ENCODE assay signal across 9 cellular contexts in the genomic region with DNA sequence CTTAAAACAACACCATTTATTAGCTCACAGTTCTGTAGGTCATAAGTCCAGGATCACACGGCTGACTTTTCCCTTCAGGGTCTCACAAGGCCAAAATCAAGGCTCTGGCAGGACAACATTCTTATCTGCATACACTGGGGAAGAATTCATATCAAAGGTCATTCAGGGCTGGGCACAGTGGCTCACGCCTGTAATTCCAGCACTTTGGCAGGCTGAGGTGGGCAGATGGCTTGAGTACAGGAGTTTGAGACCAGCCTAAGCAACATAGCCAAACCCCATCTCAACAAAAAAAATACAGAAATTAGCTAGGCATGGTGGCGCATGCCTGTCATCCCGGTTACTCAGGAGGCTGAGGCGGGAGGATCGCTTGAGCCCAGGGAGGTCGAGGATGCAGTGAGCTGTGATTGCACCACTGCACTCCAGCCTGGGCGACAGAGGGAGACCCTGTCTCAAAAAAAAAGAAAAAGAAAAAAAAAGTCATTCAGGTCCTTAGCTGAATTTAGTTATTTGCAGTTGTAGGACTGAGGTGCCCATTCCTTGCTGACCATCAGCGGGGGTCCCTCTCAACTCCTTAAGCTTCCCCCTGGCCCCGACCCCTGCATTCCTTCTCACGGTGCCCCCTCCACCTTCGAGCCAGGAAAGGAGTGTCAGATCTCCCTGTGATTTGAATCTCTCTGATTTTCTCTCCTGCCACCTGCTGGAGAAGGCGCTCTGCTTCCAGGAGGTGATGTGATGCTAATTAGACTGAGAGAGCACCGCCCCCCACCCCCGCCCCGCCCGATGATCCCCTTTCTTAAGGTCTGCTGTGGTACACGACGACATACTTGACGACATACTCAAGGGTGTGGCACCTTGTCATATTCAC.
A peak's percentile ranks its signal among the peaks of the same experiment; 100 is the strongest.
DNase-seq lines count a peak whose midpoint lies in the region; TF ChIP-seq lines count a peak whose summit lies in the region.
"Had no signal": no experiment of that assay in that cellular context is flagged by ENCODE, and none has a peak within 500 bp of the region (broad histone marks: within the 10 kb centered on the region; RNA-seq: fewer than 3 reads in every experiment).

No MANE protein-coding gene starts in this region.

- H3K27ac ChIP-seq in uterus (peak overlapping the region in 1 of 2 donors; percentile 47), SJCRH30 (no peak overlapping the region)
- H3K27ac ChIP-seq: parathyroid adenoma had no signal

- no peaks in the 10 kb centered on the region for H3K27me3 Mint-ChIP-seq in activated CD4-positive, alpha-beta memory T cell treated with anti-CD3 and anti-CD28 coated beads, Interleukin-2, amount 10 ng/mL, durations not matched to agents 7 days and 5 days

- no peaks in the 10 kb centered on the region for H3K9me3 Mint-ChIP-seq in activated CD4-positive, alpha-beta memory T cell treated with anti-CD3 and anti-CD28 coated beads, Interleukin-2, amount 10 ng/mL, durations not matched to agents 7 days and 5 days

- CTCF ChIA-PET in activated CD4-positive, alpha-beta memory T cell treated with anti-CD3 and anti-CD28 coated beads, Interleukin-2, amount 10 ng/mL, durations not matched to agents 7 days and 5 days (lab: Charles Lee) = interaction anchor here (1.2 kb wide), 1 partner anchor 463 kb away, joined by 3 read pairs; no protein-coding TSS in a partner anchor

- H3K36me3 ChIP-seq in uterus (no peaks in the 10 kb centered on the region), SJCRH30 (no peaks in the 10 kb centered on the region)

- peak in 3 of 4 experiments; percentile 21 to 24 (median 21) for TF ChIP-seq CTCF in uterus (IDR thresholded peaks at IDR 0.05)

- POLR2A ChIA-PET in activated CD4-positive, alpha-beta memory T cell treated with anti-CD3 and anti-CD28 coated beads, Interleukin-2, amount 10 ng/mL, durations not matched to agents 7 days and 5 days (lab: Charles Lee) = no interaction called here

- H3K27me3 ChIP-seq in uterus = no peaks in the 10 kb centered on the region
- H3K27me3 ChIP-seq in SJCRH30 = no peaks in the 10 kb centered on the region

- peaks cover 4% of the 10 kb centered on the region for H3K4me1 Mint-ChIP-seq in activated CD4-positive, alpha-beta memory T cell treated with anti-CD3 and anti-CD28 coated beads, Interleukin-2, amount 10 ng/mL, durations not matched to agents 7 days and 5 days

- H3K4me3 ChIP-seq in uterus = no peak overlapping the region
- H3K4me3 ChIP-seq in SJCRH30 = no peak overlapping the region

- intact Hi-C loops in uterus (cut with DNase I; ENCODE audit: low total_unique reads) = no loop called here

- no peak for TF ChIP-seq POLR2A in uterus (IDR thresholded peaks at IDR 0.05)

- H3K36me3 Mint-ChIP-seq in activated CD4-positive, alpha-beta memory T cell treated with anti-CD3 and anti-CD28 coated beads, Interleukin-2, amount 10 ng/mL, durations not matched to agents 7 days and 5 days (ENCODE audit: low read depth) = peaks cover 7% of the 10 kb centered on the region

- H3K4me1 ChIP-seq in uterus = peaks cover 0 to 11% of the 10 kb centered on the region in 2 donors
- no peaks in the 10 kb centered on the region for H3K4me1 ChIP-seq in SJCRH30
- H3K4me1 ChIP-seq: parathyroid adenoma had no signal

- DNase-seq in stimulated activated CD4-positive, alpha-beta T cell treated with anti-CD3 and anti-CD28 coated beads, Interleukin-15, amount 100 ng/mL, for 24 hours = peak; percentile 13
- DNase-seq in stimulated activated CD4-positive, alpha-beta T cell treated with anti-CD3 and anti-CD28 coated beads, Interleukin-4, amount 100 ng/mL, for 4 hours = no peak
- DNase-seq in activated CD4-positive, alpha-beta memory T cell treated with anti-CD3 and anti-CD28 coated beads, Interleukin-2, amount 10 ng/mL, durations not matched to agents 7 days and 5 days = peak; percentile 16
- DNase-seq in islet precursor cell (peak; percentile 64), uterus (no peak), SJCRH30 (no peak), AG08396 (ENCODE audit: low spot score) (no peak)
- no peak for DNase-seq in activated CD4-positive, CD25-positive, alpha-beta regulatory T cell treated with anti-CD3 and anti-CD28 coated beads, Interleukin-2, amount 50 U/mL, for 72 hours

- H3K9me3 ChIP-seq in uterus (no peaks in the 10 kb centered on the region), SJCRH30 (replicated peaks) (no peaks in the 10 kb centered on the region)

- H3K27ac Mint-ChIP-seq in activated CD4-positive, alpha-beta memory T cell treated with anti-CD3 and anti-CD28 coated beads, Interleukin-2, amount 10 ng/mL, durations not matched to agents 7 days and 5 days = no peak overlapping the region

- no peak overlapping the region for H3K4me3 Mint-ChIP-seq in activated CD4-positive, alpha-beta memory T cell treated with anti-CD3 and anti-CD28 coated beads, Interleukin-2, amount 10 ng/mL, durations not matched to agents 7 days and 5 days

Comparison
In these comparisons a context has a peak if more than half of its experiments do, and no peak if none do; other contexts are left out.
1. DNase-seq: peak in stimulated activated CD4-positive, alpha-beta T cell treated with anti-CD3 and anti-CD28 coated beads, Interleukin-15, amount 100 ng/mL, for 24 hours (single experiment), activated CD4-positive, alpha-beta memory T cell treated with anti-CD3 and anti-CD28 coated beads, Interleukin-2, amount 10 ng/mL, durations not matched to agents 7 days and 5 days (single experiment) and islet precursor cell (single experiment); none in stimulated activated CD4-positive, alpha-beta T cell treated with anti-CD3 and anti-CD28 coated beads, Interleukin-4, amount 100 ng/mL, for 4 hours (0 of 2), uterus (0 of 2), SJCRH30 (0 of 2), activated CD4-positive, CD25-positive, alpha-beta regulatory T cell treated with anti-CD3 and anti-CD28 coated beads, Interleukin-2, amount 50 U/mL, for 72 hours (single experiment) and AG08396 (single experiment).